Comparison of ENCODE assay signal across 11 cellular contexts in the genomic region with DNA sequence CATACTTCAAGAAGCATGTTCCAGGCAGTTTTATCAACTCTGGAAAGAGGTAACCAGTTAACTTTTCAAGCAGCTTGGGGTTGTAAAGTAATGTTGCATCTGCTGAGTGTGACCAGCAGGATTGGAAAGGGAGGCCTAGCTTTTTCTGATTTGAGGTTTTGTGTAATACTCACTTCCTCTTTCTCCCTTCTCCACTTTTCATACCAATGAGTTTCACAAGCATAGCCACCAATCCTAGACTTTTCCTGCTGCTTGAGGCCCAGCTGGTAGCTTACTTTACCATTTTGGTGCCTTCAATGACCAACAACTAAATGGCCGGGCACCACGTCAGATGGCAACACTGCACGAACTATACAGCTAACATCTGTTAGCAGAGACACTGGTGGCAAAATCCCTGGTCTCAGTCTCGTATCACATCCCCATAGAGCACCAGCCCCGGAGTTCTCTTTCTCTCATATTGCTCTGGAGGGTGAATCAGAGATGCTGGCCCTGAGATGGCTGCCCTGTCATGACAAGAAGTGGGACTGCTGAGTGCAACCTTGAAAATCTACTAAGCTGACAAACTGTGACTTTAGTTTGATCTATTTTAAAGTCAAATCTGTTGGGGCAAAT. TPM values are rescaled to one million over a fixed set of nuclear protein-coding genes. Genes with fewer than 3 reads are reported as not detected.
DNase-seq lines count a peak whose midpoint lies in the region; ATAC-seq and TF ChIP-seq lines count a peak whose summit lies in the region.
"Had no signal": no experiment of that assay in that cellular context is flagged by ENCODE, and none has a peak within 500 bp of the region (broad histone marks: within the 10 kb centered on the region; RNA-seq: fewer than 3 reads in every experiment).

No MANE protein-coding gene starts in this region.

- H3K36me3 Mint-ChIP-seq in progenitor cell of endocrine pancreas (ENCODE audit: insufficient read depth) (peaks cover 2% of the 10 kb centered on the region), T-cell (peaks cover 20% of the 10 kb centered on the region)

- CTCF ChIA-PET in T-cell (lab: Charles Lee), result no interaction called here

- H3K36me3 ChIP-seq in mucosa of descending colon (ENCODE audit: low read depth) (no peaks in the 10 kb centered on the region), BE2C (no peaks in the 10 kb centered on the region)

- DNase-seq in HT1080 (ENCODE audit: low read depth) (peak; percentile 18), mucosa of descending colon (no peak), progenitor cell of endocrine pancreas (ENCODE audit: low spot score, unreplicated experiment) (no peak), NCI-H2081 treated with DMSO at 0.1 percent for 48 hours (lab: John Stamatoyannopoulos, UW) (no peak), BE2C (no peak), T-cell (no peak)
- DNase-seq: activated T-cell treated with anti-CD3 and anti-CD28 coated beads, Interleukin-2, amount 50 U/mL, for 48 hours; naive thymus-derived CD8-positive, alpha-beta T cell; NCI-H510A had no signal

- no peak overlapping the region for H3K4me3 ChIP-seq in mucosa of descending colon
- no peak overlapping the region for H3K4me3 ChIP-seq in BE2C (ENCODE audit: low read depth, low read length)

- H3K4me1 Mint-ChIP-seq in progenitor cell of endocrine pancreas (ENCODE audit: low read depth) (no peaks in the 10 kb centered on the region), T-cell (peaks cover 0 to 3% (median 1%) of the 10 kb centered on the region in 3 donors)

- H3K9me3 ChIP-seq in mucosa of descending colon (no peaks in the 10 kb centered on the region), BE2C (no peaks in the 10 kb centered on the region)

- no peak overlapping the region for H3K27ac Mint-ChIP-seq in progenitor cell of endocrine pancreas
- peak overlapping the region in 1 of 2 donors; percentile 46 for H3K27ac Mint-ChIP-seq in T-cell

- H3K4me3 Mint-ChIP-seq in progenitor cell of endocrine pancreas (ENCODE audit: low read depth), result no peak overlapping the region
- no peak overlapping the region for H3K4me3 Mint-ChIP-seq in T-cell
- H3K4me3 Mint-ChIP-seq: naive thymus-derived CD8-positive, alpha-beta T cell had no signal

- no peaks in the 10 kb centered on the region for H3K4me1 ChIP-seq in mucosa of descending colon (ENCODE audit: low read depth)
- no peaks in the 10 kb centered on the region for H3K4me1 ChIP-seq in BE2C

- ATAC-seq in GM18858 (IDR thresholded peaks at IDR 0.05; ENCODE audit: unreplicated experiment) (peak; percentile 96), HG02588 (IDR thresholded peaks at IDR 0.05; ENCODE audit: unreplicated experiment) (peak; percentile 96), mucosa of descending colon (peak; percentile 16), T-cell (replicated peaks in 1 of 4) (no peak)
- ATAC-seq: naive thymus-derived CD8-positive, alpha-beta T cell had no signal

- no peaks in the 10 kb centered on the region for H3K27me3 Mint-ChIP-seq in progenitor cell of endocrine pancreas
- H3K27me3 Mint-ChIP-seq in T-cell, result no peaks in the 10 kb centered on the region
- H3K27me3 Mint-ChIP-seq: naive thymus-derived CD8-positive, alpha-beta T cell had no signal

- H3K9me3 Mint-ChIP-seq in progenitor cell of endocrine pancreas (ENCODE audit: low read depth) (no peaks in the 10 kb centered on the region), T-cell (no peaks in the 10 kb centered on the region)

- intact Hi-C loops in mucosa of descending colon (cut with DNase I, micrococcal nuclease), result no loop called here

- 0 out of 2 replicates have a peak, but pooled peaks cover 3% of the 10 kb centered on the region for H3K27me3 ChIP-seq in BE2C

- POLR2A ChIA-PET in T-cell (lab: Charles Lee), result no interaction called here

- TF ChIP-seq CTCF in mucosa of descending colon (IDR thresholded peaks at IDR 0.05) (no peak), progenitor cell of endocrine pancreas (IDR thresholded peaks at IDR 0.05; ENCODE audit: unreplicated experiment) (no peak), BE2C (IDR thresholded peaks at IDR 0.05; ENCODE audit: low read depth, low read length) (no peak)

RNA-seq across cellular contexts. Expression of gene GPR88, which starts 14.8 kb away (rescaled TPM):
- total RNA-seq in HT1080 (2014; rRNA removed; shearing (Covaris generic)), result 0.11 TPM in 1 of 2 replicates, not detected in the other
- polyA plus RNA-seq in HT1080 (2015; cell fraction: cytosol; rRNA removed), result 0.07 and 0.19 TPM in 2 replicates
- 0.09 and 0.11 TPM in 2 replicates for polyA plus RNA-seq in HT1080 (2015; cell fraction: nucleus; rRNA removed)
- total RNA-seq in mucosa of descending colon, result 1 to 10 TPM in 1 of 3 donors, not detected in 2; 1.3 TPM
- not detected in 2 replicates for total RNA-seq in progenitor cell of endocrine pancreas
- not detected for polyA plus RNA-seq in BE2C (2012; ENCODE audit: insufficient read depth, insufficient read length, low read depth)
- total RNA-seq in T-cell, result under 1 TPM in 3 of 5 donors, not detected in 2; 0.12 to 0.13 (median 0.13) TPM
- polyA plus RNA-seq: naive thymus-derived CD8-positive, alpha-beta T cell had no signal

Comparison
In these comparisons a context has a peak if more than half of its experiments do, and no peak if none do; other contexts are left out.
1. ATAC-seq: peak in GM18858 (single experiment), HG02588 (single experiment) and mucosa of descending colon (single experiment); none in T-cell (0 of 4).